In the genomic region with DNA sequence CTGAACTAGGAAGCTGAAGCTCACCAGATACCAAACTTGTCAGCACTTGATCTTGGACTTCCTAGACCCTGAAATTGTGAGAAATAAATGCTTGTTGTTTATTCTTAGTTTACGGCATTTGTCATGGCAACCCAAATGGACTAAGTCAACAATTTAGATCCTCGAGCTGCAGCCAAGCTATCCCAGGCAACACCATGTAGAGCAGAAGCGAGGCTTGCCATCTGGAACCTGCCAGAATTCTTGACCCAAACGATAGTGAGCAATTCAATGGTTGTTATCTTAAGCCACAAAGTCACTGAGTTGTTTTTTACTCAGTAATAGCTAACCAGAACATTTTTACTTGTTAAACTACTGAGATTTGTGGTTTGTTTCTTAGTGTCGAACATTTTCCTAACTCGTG, we compare ENCODE assay signal across 1 cellular context.
TF ChIP-seq lines count a peak whose summit lies in the region.

No MANE protein-coding gene starts in this region.

TF ChIP-seq in GM23338, 12 proteins besides CTCF, POLR2A, EP300 and RAD21 (continued from another document):
- TF ChIP-seq, protein P1, sequence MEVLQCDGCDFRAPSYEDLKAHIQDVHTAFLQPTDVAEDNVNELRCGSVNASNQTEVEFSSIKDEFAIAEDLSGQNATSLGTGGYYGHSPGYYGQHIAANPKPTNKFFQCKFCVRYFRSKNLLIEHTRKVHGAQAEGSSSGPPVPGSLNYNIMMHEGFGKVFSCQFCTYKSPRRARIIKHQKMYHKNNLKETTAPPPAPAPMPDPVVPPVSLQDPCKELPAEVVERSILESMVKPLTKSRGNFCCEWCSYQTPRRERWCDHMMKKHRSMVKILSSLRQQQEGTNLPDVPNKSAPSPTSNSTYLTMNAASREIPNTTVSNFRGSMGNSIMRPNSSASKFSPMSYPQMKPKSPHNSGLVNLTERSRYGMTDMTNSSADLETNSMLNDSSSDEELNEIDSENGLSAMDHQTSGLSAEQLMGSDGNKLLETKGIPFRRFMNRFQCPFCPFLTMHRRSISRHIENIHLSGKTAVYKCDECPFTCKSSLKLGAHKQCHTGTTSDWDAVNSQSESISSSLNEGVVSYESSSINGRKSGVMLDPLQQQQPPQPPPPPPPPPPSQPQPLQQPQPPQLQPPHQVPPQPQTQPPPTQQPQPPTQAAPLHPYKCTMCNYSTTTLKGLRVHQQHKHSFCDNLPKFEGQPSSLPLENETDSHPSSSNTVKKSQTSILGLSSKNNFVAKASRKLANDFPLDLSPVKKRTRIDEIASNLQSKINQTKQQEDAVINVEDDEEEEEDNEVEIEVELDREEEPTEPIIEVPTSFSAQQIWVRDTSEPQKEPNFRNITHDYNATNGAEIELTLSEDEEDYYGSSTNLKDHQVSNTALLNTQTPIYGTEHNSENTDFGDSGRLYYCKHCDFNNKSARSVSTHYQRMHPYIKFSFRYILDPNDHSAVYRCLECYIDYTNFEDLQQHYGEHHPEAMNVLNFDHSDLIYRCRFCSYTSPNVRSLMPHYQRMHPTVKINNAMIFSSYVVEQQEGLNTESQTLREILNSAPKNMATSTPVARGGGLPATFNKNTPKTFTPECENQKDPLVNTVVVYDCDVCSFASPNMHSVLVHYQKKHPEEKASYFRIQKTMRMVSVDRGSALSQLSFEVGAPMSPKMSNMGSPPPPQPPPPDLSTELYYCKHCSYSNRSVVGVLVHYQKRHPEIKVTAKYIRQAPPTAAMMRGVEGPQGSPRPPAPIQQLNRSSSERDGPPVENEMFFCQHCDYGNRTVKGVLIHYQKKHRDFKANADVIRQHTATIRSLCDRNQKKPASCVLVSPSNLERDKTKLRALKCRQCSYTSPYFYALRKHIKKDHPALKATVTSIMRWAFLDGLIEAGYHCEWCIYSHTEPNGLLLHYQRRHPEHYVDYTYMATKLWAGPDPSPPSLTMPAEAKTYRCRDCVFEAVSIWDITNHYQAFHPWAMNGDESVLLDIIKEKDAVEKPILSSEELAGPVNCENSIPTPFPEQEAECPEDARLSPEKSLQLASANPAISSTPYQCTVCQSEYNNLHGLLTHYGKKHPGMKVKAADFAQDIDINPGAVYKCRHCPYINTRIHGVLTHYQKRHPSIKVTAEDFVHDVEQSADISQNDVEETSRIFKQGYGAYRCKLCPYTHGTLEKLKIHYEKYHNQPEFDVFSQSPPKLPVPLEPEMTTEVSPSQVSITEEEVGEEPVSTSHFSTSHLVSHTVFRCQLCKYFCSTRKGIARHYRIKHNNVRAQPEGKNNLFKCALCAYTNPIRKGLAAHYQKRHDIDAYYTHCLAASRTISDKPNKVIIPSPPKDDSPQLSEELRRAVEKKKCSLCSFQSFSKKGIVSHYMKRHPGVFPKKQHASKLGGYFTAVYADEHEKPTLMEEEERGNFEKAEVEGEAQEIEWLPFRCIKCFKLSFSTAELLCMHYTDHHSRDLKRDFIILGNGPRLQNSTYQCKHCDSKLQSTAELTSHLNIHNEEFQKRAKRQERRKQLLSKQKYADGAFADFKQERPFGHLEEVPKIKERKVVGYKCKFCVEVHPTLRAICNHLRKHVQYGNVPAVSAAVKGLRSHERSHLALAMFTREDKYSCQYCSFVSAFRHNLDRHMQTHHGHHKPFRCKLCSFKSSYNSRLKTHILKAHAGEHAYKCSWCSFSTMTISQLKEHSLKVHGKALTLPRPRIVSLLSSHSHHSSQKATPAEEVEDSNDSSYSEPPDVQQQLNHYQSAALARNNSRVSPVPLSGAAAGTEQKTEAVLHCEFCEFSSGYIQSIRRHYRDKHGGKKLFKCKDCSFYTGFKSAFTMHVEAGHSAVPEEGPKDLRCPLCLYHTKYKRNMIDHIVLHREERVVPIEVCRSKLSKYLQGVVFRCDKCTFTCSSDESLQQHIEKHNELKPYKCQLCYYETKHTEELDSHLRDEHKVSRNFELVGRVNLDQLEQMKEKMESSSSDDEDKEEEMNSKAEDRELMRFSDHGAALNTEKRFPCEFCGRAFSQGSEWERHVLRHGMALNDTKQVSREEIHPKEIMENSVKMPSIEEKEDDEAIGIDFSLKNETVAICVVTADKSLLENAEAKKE (CRISPR knock-in tag; IDR thresholded peaks at IDR 0.05), result no peak
- TF ChIP-seq REST (IDR thresholded peaks at IDR 0.05; ENCODE audit: unreplicated experiment) (no peak), STAT1 (IDR thresholded peaks at IDR 0.05; ENCODE audit: unreplicated experiment) (no peak), ZNF331 (CRISPR knock-in tag; IDR thresholded peaks at IDR 0.05; ENCODE audit: low read depth) (no peak)
